22 cellular contexts compared by ENCODE assay signal in genomic region chr4:66653937-66654336, GRCh38.
"Had no signal": no experiment of that assay in that cellular context is flagged by ENCODE, and none has a peak within 500 bp of the region (broad histone marks: within the 10 kb centered on the region; RNA-seq: fewer than 3 reads in every experiment).

No MANE protein-coding gene starts in this region.

- H3K4me1 ChIP-seq: adrenal gland, gastrocnemius medialis, right lobe of liver, uterus had no signal

- ATAC-seq: activated T-cell treated with anti-CD3 and anti-CD28 coated beads, Interleukin-2, amount 50 U/mL, for 72 hours; gastrocnemius medialis; left cardiac atrium; left ventricle myocardium superior; mucosa of descending colon; right lobe of liver; stimulated activated effector memory CD8-positive, alpha-beta T cell treated with anti-CD3 and anti-CD28 coated beads, Interleukin-12 subunit alpha, Interleukin-12 subunit beta, amount 100 ng/mL, for 72 hours had no signal

- H3K9me3 ChIP-seq: adrenal gland, gastrocnemius medialis, mucosa of descending colon, ovary, right lobe of liver, uterus had no signal

- H3K27ac ChIP-seq: adrenal gland, cardiac muscle cell, gastrocnemius medialis, ovary, right lobe of liver, uterus had no signal

- H3K4me3 ChIP-seq: adrenal gland, cardiac muscle cell, gastrocnemius medialis, mucosa of descending colon, ovary, right lobe of liver, uterus had no signal

- FAIRE-seq: small intestine had no signal

- H3K27me3 ChIP-seq: adrenal gland, cardiac muscle cell, gastrocnemius medialis, ovary, right lobe of liver, uterus had no signal

- DNase-seq: activated B cell treated with CpG ODN at 0.5 μM for 24 hours; activated CD4-positive, alpha-beta T cell treated with anti-CD3 and anti-CD28 coated beads, Interleukin-2, amount 50 U/mL, for 4 hours; activated naive CD4-positive, alpha-beta T cell treated with Interleukin-2 at 50 U/mL for 16 hours; activated T-cell treated with anti-CD3 and anti-CD28 coated beads for 4 hours; activated T-cell treated with anti-CD3 and anti-CD28 coated beads, Interleukin-2, amount 50 U/mL, for 72 hours; adrenal gland; aorta; gastrocnemius medialis; glutamatergic neuron; islet precursor cell; left cardiac atrium; left ventricle myocardium superior; mucosa of descending colon; ovary; right lobe of liver; small intestine; stimulated activated CD4-positive, alpha-beta T cell treated with anti-CD3 and anti-CD28 coated beads, Interleukin-4, amount 100 ng/mL, for 24 hours; substantia nigra; T-helper 1 cell; uterus had no signal

- H3K36me3 ChIP-seq: adrenal gland, cardiac muscle cell, gastrocnemius medialis, ovary, right lobe of liver, uterus had no signal
